ENCODE assay signal across 11 cellular contexts in the genomic region with DNA sequence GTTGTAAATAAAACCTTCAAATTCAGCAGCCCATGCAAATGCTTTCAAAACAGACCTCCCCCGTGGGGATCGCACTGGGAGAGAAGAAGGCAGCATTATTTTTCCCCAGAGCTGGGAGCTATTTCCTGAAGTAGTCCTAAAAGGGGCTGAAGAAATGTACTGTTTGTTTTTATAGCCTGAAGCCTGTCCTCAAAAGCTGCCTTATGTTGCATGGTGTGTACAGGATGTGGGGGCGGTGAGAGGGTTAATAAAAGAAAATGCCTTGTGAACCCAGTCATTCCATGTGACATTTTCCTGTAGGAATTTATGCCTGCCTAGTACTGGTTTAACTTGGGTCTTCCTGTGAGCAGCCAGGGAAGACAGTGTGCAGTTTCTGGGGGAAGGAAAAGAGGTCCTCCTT.
A peak's percentile ranks its signal among the peaks of the same experiment; 100 is the strongest.
DNase-seq lines count a peak whose midpoint lies in the region; ATAC-seq and TF ChIP-seq lines count a peak whose summit lies in the region.
"Had no signal": no experiment of that assay in that cellular context is flagged by ENCODE, and none has a peak within 500 bp of the region (broad histone marks: within the 10 kb centered on the region; RNA-seq: fewer than 3 reads in every experiment).

No MANE protein-coding gene starts in this region.

- H3K9me3 Mint-ChIP-seq in type B pancreatic cell: peaks cover 8% of the 10 kb centered on the region
- H3K9me3 Mint-ChIP-seq: activated CD4-positive, alpha-beta T cell treated with anti-CD3 and anti-CD28 coated beads, Interleukin-2, amount 10 ng/mL, durations not matched to agents 7 days and 5 days had no signal

- H3K27ac Mint-ChIP-seq in type B pancreatic cell: no peak overlapping the region
- H3K27ac Mint-ChIP-seq: activated CD4-positive, alpha-beta T cell treated with anti-CD3 and anti-CD28 coated beads, Interleukin-2, amount 10 ng/mL, durations not matched to agents 7 days and 5 days had no signal

- H3K4me3 Mint-ChIP-seq in type B pancreatic cell: peak overlapping the region; percentile 16
- H3K4me3 Mint-ChIP-seq: activated CD4-positive, alpha-beta T cell treated with anti-CD3 and anti-CD28 coated beads, Interleukin-2, amount 10 ng/mL, durations not matched to agents 7 days and 5 days had no signal

- ATAC-seq in GM18870 (IDR thresholded peaks at IDR 0.05; ENCODE audit: unreplicated experiment): no peak
- ATAC-seq: K562 had no signal

- H3K4me3 ChIP-seq in cardiac fibroblast (replicated peaks in 1 of 2; ENCODE audit: low read depth in 2 of 2, low read length in 2 of 2): peak overlapping the region in 1 of 2 donors; percentile 28
- H3K4me3 ChIP-seq: K562 had no signal

- DNase-seq in HS-5 (ENCODE audit: low read depth): peak; percentile 77
- peak; percentile 84 to 91 for DNase-seq in cardiac fibroblast (ENCODE audit: low read depth in 2 of 2)
- DNase-seq in islet precursor cell: peak; percentile 86
- no peak for DNase-seq in type B pancreatic cell (ENCODE audit: extremely low spot score, unreplicated experiment)
- DNase-seq in NCI-H128 (lab: John Stamatoyannopoulos, UW; ENCODE audit: unreplicated experiment): no peak
- DNase-seq in NCI-H748 treated with DMSO at 0.1 percent for 48 hours (lab: John Stamatoyannopoulos, UW): no peak
- no peak for DNase-seq in activated CD4-positive, alpha-beta T cell treated with anti-CD3 and anti-CD28 coated beads for 4 hours
- DNase-seq: activated CD4-positive, alpha-beta T cell treated with anti-CD3 and anti-CD28 coated beads, Interleukin-2, amount 10 ng/mL, durations not matched to agents 7 days and 5 days; NK-92 treated with Interleukin-12 subunit alpha and Interleukin-12 subunit beta, amount 100 ng/mL, for 24 hours had no signal

- H3K4me1 Mint-ChIP-seq in type B pancreatic cell (ENCODE audit: unreplicated experiment): peaks cover 40% of the 10 kb centered on the region

- no peaks in the 10 kb centered on the region for H3K27me3 Mint-ChIP-seq in type B pancreatic cell

- H3K36me3 Mint-ChIP-seq in type B pancreatic cell: peaks cover 16% of the 10 kb centered on the region

- no peak for TF ChIP-seq CTCF in cardiac fibroblast (IDR thresholded peaks at IDR 0.05; ENCODE audit: low read depth, low read length)
- no peak for TF ChIP-seq CTCF in type B pancreatic cell (conservative IDR thresholded peaks at IDR 0.05)

Comparison
In these comparisons a context has a peak if more than half of its experiments do, and no peak if none do; other contexts are left out.
1. DNase-seq: peak in HS-5 (single experiment), cardiac fibroblast (2 of 2) and islet precursor cell (single experiment); none in type B pancreatic cell (single experiment), NCI-H128 (single experiment), NCI-H748 treated with DMSO at 0.1 percent for 48 hours (single experiment) and activated CD4-positive, alpha-beta T cell treated with anti-CD3 and anti-CD28 coated beads for 4 hours (0 of 2).